Comparison of ENCODE assay signal across 2 cellular contexts in genomic region chr10:30559118-30559684, GRCh38.
TF ChIP-seq lines count a peak whose summit lies in the region.

No MANE protein-coding gene starts in this region.

TF ChIP-seq in HepG2, 621 proteins besides CTCF, POLR2A, EP300 and RAD21:
- TF ChIP-seq ZBTB33 (CRISPR knock-in tag; IDR thresholded peaks at IDR 0.05) (peak; percentile 59), ZNF460 (CRISPR knock-in tag; IDR thresholded peaks at IDR 0.05; ENCODE audit: borderline replicate concordance) (no peak), NR2F6 (IDR thresholded peaks at IDR 0.05) (0 out of 2 replicates have a peak, but pooled peaks have one; percentile 9), NR2F6 (CRISPR knock-in tag; IDR thresholded peaks at IDR 0.05) (no peak), ZNF816 (CRISPR knock-in tag; IDR thresholded peaks at IDR 0.05; ENCODE audit: borderline replicate concordance) (no peak)

TF ChIP-seq in H1, 55 proteins besides CTCF, POLR2A, EP300 and RAD21:
- TF ChIP-seq CHD7 (IDR thresholded peaks at IDR 0.05; ENCODE audit: insufficient replicate concordance, low read length) (no peak), ZNF274 (IDR thresholded peaks at IDR 0.05; ENCODE audit: borderline replicate concordance, extremely low read depth, low read length) (no peak), BACH1 (IDR thresholded peaks at IDR 0.05; ENCODE audit: low read length) (no peak), EGR1 (IDR thresholded peaks at IDR 0.05; ENCODE audit: borderline replicate concordance, low read depth, low read length) (no peak), RNF2 (IDR thresholded peaks at IDR 0.05; ENCODE audit: borderline replicate concordance, low read depth, low read length, missing control alignments, poor library complexity, severe bottlenecking) (no peak)
